Comparison of ENCODE assay signal across 2 cellular contexts in genomic region chr5:139473565-139473964, GRCh38.
A peak's percentile ranks its signal among the peaks of the same experiment; 100 is the strongest.
TF ChIP-seq lines count a peak whose summit lies in the region.

No MANE protein-coding gene starts in this region.

TF ChIP-seq in WTC11, 78 proteins besides CTCF, POLR2A, EP300 and RAD21:
- TF ChIP-seq GRHL2 (CRISPR knock-in tag; IDR thresholded peaks at IDR 0.05; ENCODE audit: insufficient replicate concordance, severe bottlenecking) (no peak), ZNF423 (CRISPR knock-in tag; IDR thresholded peaks at IDR 0.05) (0 out of 2 replicates have a peak, but pooled peaks have one; percentile 7)

TF ChIP-seq in HepG2, 621 proteins besides CTCF, POLR2A, EP300 and RAD21:
- TF ChIP-seq KMT2B (CRISPR knock-in tag; IDR thresholded peaks at IDR 0.05) (no peak), SRY (CRISPR knock-in tag; IDR thresholded peaks at IDR 0.05) (no peak), ZHX2 (IDR thresholded peaks at IDR 0.05; ENCODE audit: low read depth) (no peak), ZHX2 (CRISPR knock-in tag; IDR thresholded peaks at IDR 0.05; ENCODE audit: borderline replicate concordance) (no peak), GTF3A (CRISPR knock-in tag; conservative IDR thresholded peaks at IDR 0.05) (no peak), GMEB2 (CRISPR knock-in tag; IDR thresholded peaks at IDR 0.05; ENCODE audit: low read depth) (no peak), ZNF672 (CRISPR knock-in tag; IDR thresholded peaks at IDR 0.05) (no peak), FOXO4 (CRISPR knock-in tag; conservative IDR thresholded peaks at IDR 0.05) (no peak), ZMYM2 (CRISPR knock-in tag; IDR thresholded peaks at IDR 0.05) (no peak), ZBTB4 (CRISPR knock-in tag; IDR thresholded peaks at IDR 0.05; ENCODE audit: borderline replicate concordance) (no peak), ZNF329 (CRISPR knock-in tag; IDR thresholded peaks at IDR 0.05; ENCODE audit: low read depth) (no peak), KIAA2018 (CRISPR knock-in tag; IDR thresholded peaks at IDR 0.05; ENCODE audit: borderline replicate concordance) (no peak), ZSCAN12 (CRISPR knock-in tag; IDR thresholded peaks at IDR 0.05) (no peak), SNAPC2 (CRISPR knock-in tag; IDR thresholded peaks at IDR 0.05) (no peak), HNRNPLL (IDR thresholded peaks at IDR 0.05; ENCODE audit: low read depth, low read length, poor library complexity, severe bottlenecking) (no peak), ZBTB33 (CRISPR knock-in tag; IDR thresholded peaks at IDR 0.05) (no peak)
